Comparison of ENCODE assay signal across 10 cellular contexts in genomic region chr12:116164263-116164817, GRCh38.
DNase-seq lines count a peak whose midpoint lies in the region; ATAC-seq and TF ChIP-seq lines count a peak whose summit lies in the region.
"Had no signal": no experiment of that assay in that cellular context is flagged by ENCODE, and none has a peak within 500 bp of the region (broad histone marks: within the 10 kb centered on the region; RNA-seq: fewer than 3 reads in every experiment).

No MANE protein-coding gene starts in this region.

- H3K4me3 ChIP-seq in mesodermal cell (ENCODE audit: extremely low read depth, insufficient read depth, low read length, poor library complexity, severe bottlenecking) (no peak overlapping the region), gastroesophageal sphincter (no peak overlapping the region)

- no peak for ATAC-seq in gastroesophageal sphincter
- no peak for ATAC-seq in GM19452 (IDR thresholded peaks at IDR 0.05; ENCODE audit: unreplicated experiment)

- DNase-seq in DMS153 (lab: John Stamatoyannopoulos, UW) (peak; percentile 51), NCI-H524 (lab: John Stamatoyannopoulos, UW) (peak; percentile 49 to 84), SW480 (ENCODE audit: low spot score) (no peak), 8988T (no peak)
- DNase-seq: activated naive CD4-positive, alpha-beta T cell; RPMI8226 had no signal

- TF ChIP-seq CTCF in brain (conservative IDR thresholded peaks at IDR 0.05), result no peak
- no peak for TF ChIP-seq CTCF in gastroesophageal sphincter (IDR thresholded peaks at IDR 0.05)

- WGBS in mesodermal cell (ENCODE audit: insufficient coverage in 2 of 2), 2 experiments, result 56 to 74% methylated on average over 1 to 2 of the region's 3 CpGs
- 22 to 29% methylated on average over 3 of the region's 3 CpGs for WGBS in gastroesophageal sphincter (ENCODE audit: low coverage in 1 of 2), 2 donors

- H3K36me3 Mint-ChIP-seq in brain, result no peaks in the 10 kb centered on the region

- H3K9me3 ChIP-seq in mesodermal cell (ENCODE audit: control insufficient read depth, low read length) (no peaks in the 10 kb centered on the region), gastroesophageal sphincter (no peaks in the 10 kb centered on the region)

- peak overlapping the region in 3 of 5 experiments; percentile 12 to 46 (median 46) for H3K4me3 Mint-ChIP-seq in brain

- no peak for TF ChIP-seq POLR2A in gastroesophageal sphincter (IDR thresholded peaks at IDR 0.05)

- TF ChIP-seq EP300 in gastroesophageal sphincter (IDR thresholded peaks at IDR 0.05), result no peak

- H3K4me1 Mint-ChIP-seq in brain, result peaks cover 67% of the 10 kb centered on the region

- H3K27ac Mint-ChIP-seq in brain, result peak overlapping the region in 3 of 5 experiments; percentile 8 to 83 (median 82)

- peaks cover 32% of the 10 kb centered on the region for H3K4me1 ChIP-seq in mesodermal cell (ENCODE audit: control insufficient read depth, insufficient read depth, low read length, poor library complexity, severe bottlenecking)
- peaks cover 16 to 79% (median 22%) of the 10 kb centered on the region in 3 donors for H3K4me1 ChIP-seq in gastroesophageal sphincter

- H3K27me3 Mint-ChIP-seq in brain, result no peaks in the 10 kb centered on the region

- H3K27me3 ChIP-seq in gastroesophageal sphincter, result no peaks in the 10 kb centered on the region

- H3K9me3 Mint-ChIP-seq in brain, result no peaks in the 10 kb centered on the region

- peak overlapping the region; percentile 69 for H3K27ac ChIP-seq in mesodermal cell (ENCODE audit: low read depth, low read length, severe bottlenecking)
- H3K27ac ChIP-seq in gastroesophageal sphincter, result peak overlapping the region in 1 of 4 donors; percentile 18

- H3K36me3 ChIP-seq in mesodermal cell (ENCODE audit: control insufficient read depth, insufficient read depth, low read length) (no peaks in the 10 kb centered on the region), gastroesophageal sphincter (no peaks in the 10 kb centered on the region)

Comparison
In these comparisons a context has a peak if more than half of its experiments do, and no peak if none do; other contexts are left out.
1. DNase-seq: peak in DMS153 (single experiment) and NCI-H524 (2 of 2); none in SW480 (single experiment) and 8988T (single experiment).